Comparison of ENCODE assay signal across 9 cellular contexts in the genomic region with DNA sequence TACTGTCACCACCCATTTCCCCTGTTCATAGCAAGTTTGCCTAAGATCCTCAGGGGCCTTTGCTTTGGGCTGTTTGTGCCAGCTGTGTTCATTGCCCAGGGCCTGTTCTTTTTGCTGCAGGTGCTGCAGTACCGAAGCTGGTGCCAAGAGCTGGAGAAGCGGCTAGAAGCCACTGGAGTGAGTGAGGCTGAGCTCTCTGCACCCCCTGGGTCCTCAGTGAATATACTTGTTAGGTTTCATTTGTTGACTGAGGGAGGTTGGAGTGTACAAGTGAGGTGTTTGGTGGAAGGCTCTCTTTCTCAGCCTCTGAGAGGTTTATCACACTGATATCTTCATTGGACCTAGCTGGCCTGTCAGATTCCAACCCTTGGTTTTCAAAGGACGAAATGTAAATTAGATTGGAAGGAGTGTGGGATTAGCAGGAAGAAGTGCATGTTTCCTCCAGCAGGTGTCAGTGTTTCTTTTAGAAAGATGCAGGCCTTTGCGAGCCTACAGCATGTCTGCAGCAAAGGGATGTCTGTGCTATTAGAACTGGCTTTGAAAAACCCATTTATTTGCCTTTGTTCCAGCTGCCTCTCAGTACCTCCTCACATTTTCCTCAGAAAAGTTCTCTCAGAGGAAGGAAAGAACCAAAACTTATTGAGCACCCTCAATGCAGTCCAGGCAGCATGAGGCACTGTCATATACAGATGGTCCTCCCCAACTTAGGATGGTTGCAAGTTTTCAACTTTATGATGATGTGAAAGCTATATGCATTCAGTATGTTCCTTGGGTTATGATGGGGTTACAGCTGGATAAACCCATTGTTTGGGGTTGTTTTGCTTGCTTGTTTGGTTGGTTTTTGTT. TPM values are rescaled to one million over a fixed set of nuclear protein-coding genes. Genes with fewer than 3 reads are reported as not detected.
DNase-seq lines count a peak whose midpoint lies in the region; ATAC-seq, FAIRE-seq and TF ChIP-seq lines count a peak whose summit lies in the region.
"Had no signal": no experiment of that assay in that cellular context is flagged by ENCODE, and none has a peak within 500 bp of the region (broad histone marks: within the 10 kb centered on the region; RNA-seq: fewer than 3 reads in every experiment).

No MANE protein-coding gene starts in this region.

- H3K27ac Mint-ChIP-seq in glutamatergic neuron (ENCODE audit: unreplicated experiment), result no peak overlapping the region
- H3K27ac Mint-ChIP-seq: dendritic cell treated with granulocyte-macrophage colony-stimulating factor and Interleukin-4, amounts not matched to agents 40 ng/mL and 50 ng/mL, for 4 days had no signal

- H3K27me3 Mint-ChIP-seq in glutamatergic neuron (ENCODE audit: unreplicated experiment), result peaks cover 10% of the 10 kb centered on the region
- H3K27me3 Mint-ChIP-seq: dendritic cell treated with granulocyte-macrophage colony-stimulating factor and Interleukin-4, amounts not matched to agents 40 ng/mL and 50 ng/mL, for 4 days had no signal

- H3K4me1 Mint-ChIP-seq in glutamatergic neuron (ENCODE audit: low read depth, unreplicated experiment), result peaks cover 10% of the 10 kb centered on the region

- ATAC-seq in HG02588 (IDR thresholded peaks at IDR 0.05; ENCODE audit: unreplicated experiment), result no peak
- no peak for ATAC-seq in HG03520 (IDR thresholded peaks at IDR 0.05; ENCODE audit: unreplicated experiment)

- peak; percentile 85 for TF ChIP-seq CTCF in glutamatergic neuron (IDR thresholded peaks at IDR 0.05; ENCODE audit: partially characterized antibody, unreplicated experiment)

- DNase-seq in M059J (ENCODE audit: low read depth) (peak; percentile 77), SHP77 (lab: John Stamatoyannopoulos, UW) (peak; percentile 57 to 60), glutamatergic neuron (peak; percentile 55), pons (ENCODE audit: low spot score) (peak; percentile 87)
- DNase-seq in activated naive CD4-positive, alpha-beta T cell treated with anti-CD3 and anti-CD28 coated beads, Interleukin-2, amount 50 U/mL, for 16 hours, result peak; percentile 49

- no peak overlapping the region for H3K4me3 Mint-ChIP-seq in glutamatergic neuron (ENCODE audit: unreplicated experiment)
- H3K4me3 Mint-ChIP-seq: dendritic cell treated with granulocyte-macrophage colony-stimulating factor and Interleukin-4, amounts not matched to agents 40 ng/mL and 50 ng/mL, for 4 days had no signal

- H3K9me3 Mint-ChIP-seq in glutamatergic neuron (ENCODE audit: unreplicated experiment), result peaks cover 4% of the 10 kb centered on the region
- H3K9me3 Mint-ChIP-seq: dendritic cell treated with granulocyte-macrophage colony-stimulating factor and Interleukin-4, amounts not matched to agents 40 ng/mL and 50 ng/mL, for 4 days had no signal

- peaks cover 5% of the 10 kb centered on the region for H3K36me3 Mint-ChIP-seq in glutamatergic neuron (ENCODE audit: unreplicated experiment)

- peak; percentile 87 for FAIRE-seq in G401.6 (lab: Jason Lieb, UNC)

RNA-seq across cellular contexts. Expression of a gene that starts 8.3 kb away (rescaled TPM):
- 18.9 and 71.9 TPM in 2 replicates for total RNA-seq in M059J (2014; rRNA removed; shearing (Covaris generic))
- 39.4 TPM for total RNA-seq in glutamatergic neuron (ENCODE audit: unreplicated experiment)

RNA-seq across cellular contexts. Expression of a gene that starts 25.6 kb away (rescaled TPM):
- total RNA-seq in M059J (2014; rRNA removed; shearing (Covaris generic)), result 3.0 and 6.2 TPM in 2 replicates
- total RNA-seq in glutamatergic neuron (ENCODE audit: unreplicated experiment), result 0.15 TPM

RNA-seq across cellular contexts. Expression of a gene that starts 51.9 kb away (rescaled TPM):
- total RNA-seq in M059J (2014; rRNA removed; shearing (Covaris generic)), result 64.4 and 74.7 TPM in 2 replicates
- 46.0 TPM for total RNA-seq in glutamatergic neuron (ENCODE audit: unreplicated experiment)
